In genomic region chr3:195041871-195042740, GRCh38 we compare ENCODE assay signal across 1 cellular context.
TF ChIP-seq lines count a peak whose summit lies in the region.

No MANE protein-coding gene starts in this region.

TF ChIP-seq in GM23338, 12 proteins besides CTCF, POLR2A, EP300 and RAD21 (continued from another document):
- no peak for TF ChIP-seq ZNF331 (CRISPR knock-in tag; IDR thresholded peaks at IDR 0.05; ENCODE audit: low read depth)
- no peak for TF ChIP-seq NANOG (IDR thresholded peaks at IDR 0.05; ENCODE audit: borderline replicate concordance)
- TF ChIP-seq ZNF462 (CRISPR knock-in tag; IDR thresholded peaks at IDR 0.05): no peak
- TF ChIP-seq POLR2AphosphoS5 (IDR thresholded peaks at IDR 0.05; ENCODE audit: low read depth): no peak
- TF ChIP-seq ETS1 (IDR thresholded peaks at IDR 0.05): no peak
